18 cellular contexts compared by ENCODE assay signal in the genomic region with DNA sequence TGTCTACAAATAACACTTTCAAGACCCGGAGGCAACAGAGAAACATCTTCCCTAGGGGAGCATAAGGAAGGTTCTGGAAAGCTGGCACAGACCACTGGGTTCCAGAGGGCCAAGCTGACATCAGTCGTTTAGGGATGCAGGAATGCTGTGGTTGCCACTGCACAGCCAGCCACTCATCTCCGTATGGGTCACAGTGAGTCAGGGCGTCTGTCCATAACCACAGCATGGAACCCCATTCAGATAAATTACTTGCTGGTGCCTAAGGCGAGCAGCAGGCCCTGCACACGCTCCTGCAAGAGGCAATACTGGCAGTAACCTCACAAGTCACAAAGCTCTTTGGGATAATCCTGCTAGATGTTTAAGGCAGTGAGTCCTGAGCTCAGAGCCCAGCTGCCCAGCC.
DNase-seq lines count a peak whose midpoint lies in the region; ATAC-seq, FAIRE-seq and TF ChIP-seq lines count a peak whose summit lies in the region.
"Had no signal": no experiment of that assay in that cellular context is flagged by ENCODE, and none has a peak within 500 bp of the region (broad histone marks: within the 10 kb centered on the region; RNA-seq: fewer than 3 reads in every experiment).

No MANE protein-coding gene starts in this region.

- POLR2A ChIA-PET in BJ (lab: Charles Lee), result no interaction called here

- H2AFZ ChIP-seq in keratinocyte (ENCODE audit: control insufficient read depth, low read length), result no peak overlapping the region

- no peaks in the 10 kb centered on the region for H4K20me1 ChIP-seq in keratinocyte (ENCODE audit: control insufficient read depth, extremely low read depth, insufficient read depth, low read length)

- no peak overlapping the region for H3K4me3 Mint-ChIP-seq in CD14-positive monocyte
- H3K4me3 Mint-ChIP-seq: CD8-positive, alpha-beta T cell; naive thymus-derived CD8-positive, alpha-beta T cell had no signal

- H3K4me3 ChIP-seq in BJ (ENCODE audit: low read depth, low read length) (no peak overlapping the region), MG63 (no peak overlapping the region), brain microvascular endothelial cell (ENCODE audit: low read depth, low read length) (no peak overlapping the region), keratinocyte (ENCODE audit: control insufficient read depth in 2 of 3, extremely low read depth in 1 of 3, insufficient read depth in 2 of 3, low read depth in 1 of 3, low read length in 3 of 3) (no peak overlapping the region)
- H3K4me3 ChIP-seq: cardiac muscle cell, skin epidermis had no signal

- CTCF ChIA-PET in BJ (lab: Yijun Ruan, JAX), result interaction anchor here (0.7 to 2.1 kb wide), 3 partner anchors 48 to 100 kb away, joined by 3 to 5 read pairs (median 3); no protein-coding TSS in a partner anchor

- H3K4me1 ChIP-seq in keratinocyte (ENCODE audit: control insufficient read depth, extremely low read depth, insufficient read depth, low read length), result peaks cover 8% of the 10 kb centered on the region

- intact Hi-C loops in CD14-positive monocyte (cut with micrococcal nuclease), result no loop called here

- H3K27me3 ChIP-seq in BJ (ENCODE audit: control insufficient read depth, insufficient read depth, low read length), result no peaks in the 10 kb centered on the region
- H3K27me3 ChIP-seq in MG63, result no peaks in the 10 kb centered on the region
- no peaks in the 10 kb centered on the region for H3K27me3 ChIP-seq in brain microvascular endothelial cell (replicated peaks)
- peaks cover 4% of the 10 kb centered on the region for H3K27me3 ChIP-seq in keratinocyte (ENCODE audit: control insufficient read depth, extremely low read depth, insufficient read depth, low read length)
- H3K27me3 ChIP-seq: cardiac muscle cell had no signal

- dilution Hi-C loops in keratinocyte (cut with MboI; ENCODE audit: extremely low pct_ligation_motif_present, low sequenced_read_pairs), result no loop called here

- no peak overlapping the region for H3K27ac Mint-ChIP-seq in CD14-positive monocyte
- H3K27ac Mint-ChIP-seq: CD8-positive, alpha-beta T cell had no signal

- no peaks in the 10 kb centered on the region for H3K9me1 ChIP-seq in keratinocyte (ENCODE audit: control insufficient read depth, extremely low read depth, insufficient read depth, low read length)

- no peak overlapping the region for H3K9ac ChIP-seq in keratinocyte (ENCODE audit: control insufficient read depth, extremely low read depth, insufficient read depth, low read length)

- H3K79me2 ChIP-seq in keratinocyte (ENCODE audit: control insufficient read depth, insufficient read depth, low read length), result no peaks in the 10 kb centered on the region

- FAIRE-seq in keratinocyte (lab: Jason Lieb, UNC), result peak; percentile 67
- FAIRE-seq: kidney, TTC549 had no signal

- H3K4me2 ChIP-seq in keratinocyte (ENCODE audit: control insufficient read depth, extremely low read depth, insufficient read depth, low read depth, low read length), result no peak overlapping the region

- H3K9me3 ChIP-seq in MG63 (peaks cover 15% of the 10 kb centered on the region), keratinocyte (ENCODE audit: control insufficient read depth, low read depth, low read length) (peaks cover 2% of the 10 kb centered on the region)

- ATAC-seq in HG02970 (IDR thresholded peaks at IDR 0.05; ENCODE audit: low FRiP score, unreplicated experiment), result no peak
- ATAC-seq: CD8-positive, alpha-beta T cell; naive thymus-derived CD8-positive, alpha-beta T cell had no signal

- TF ChIP-seq CTCF in BJ (IDR thresholded peaks at IDR 0.05; ENCODE audit: insufficient read depth, low read depth, low read length), result no peak
- no peak for TF ChIP-seq CTCF in brain microvascular endothelial cell (IDR thresholded peaks at IDR 0.05; ENCODE audit: low read depth, low read length, missing control alignments)
- TF ChIP-seq CTCF in keratinocyte (optimal IDR thresholded peaks at IDR 0.05 in 1 of 3, IDR thresholded peaks at IDR 0.05 in 1 of 3, conservative IDR thresholded peaks at IDR 0.05 in 1 of 3; ENCODE audit: extremely low read depth in 1 of 3, insufficient read depth in 2 of 3, low read length in 3 of 3), result no peak
- TF ChIP-seq CTCF in CD14-positive monocyte (IDR thresholded peaks at IDR 0.05), result no peak

- in situ Hi-C loops in brain microvascular endothelial cell (cut with HindIII; ENCODE audit: low pct_ligation_motif_present, low sequenced_read_pairs), result no loop called here

- peaks cover 2 to 4% (median 2%) of the 10 kb centered on the region in 3 donors for H3K27me3 Mint-ChIP-seq in CD14-positive monocyte (ENCODE audit: low read depth in 3 of 3)
- H3K27me3 Mint-ChIP-seq: naive thymus-derived CD8-positive, alpha-beta T cell had no signal

- no peaks in the 10 kb centered on the region for H3K4me1 Mint-ChIP-seq in CD14-positive monocyte
- H3K4me1 Mint-ChIP-seq: naive thymus-derived CD8-positive, alpha-beta T cell had no signal

- peaks cover 11 to 27% (median 14%) of the 10 kb centered on the region in 7 donors for H3K9me3 Mint-ChIP-seq in CD14-positive monocyte

- peak; percentile 83 for DNase-seq in BJ (ENCODE audit: low read depth)
- DNase-seq in MG63, result peak; percentile 86
- DNase-seq in brain microvascular endothelial cell, result peak; percentile 87
- DNase-seq in keratinocyte (ENCODE audit: low read depth, low spot score), result peak; percentile 61
- DNase-seq in ecto neural progenitor cell (ENCODE audit: low spot score), result no peak
- DNase-seq in CD14-positive monocyte (ENCODE audit: low spot score), result no peak
- no peak for DNase-seq in globus pallidus (ENCODE audit: low spot score)
- DNase-seq: CD8-positive, alpha-beta T cell; GOT3; KBM-7; kidney; naive thymus-derived CD8-positive, alpha-beta T cell; NCI-H2107; OCI-M1 had no signal

- H3K27ac ChIP-seq in brain microvascular endothelial cell (no peak overlapping the region), keratinocyte (ENCODE audit: control insufficient read depth, insufficient read depth, low read length) (no peak overlapping the region)
- H3K27ac ChIP-seq: cardiac muscle cell had no signal

- H3K36me3 Mint-ChIP-seq in CD14-positive monocyte, result no peaks in the 10 kb centered on the region

- H3K36me3 ChIP-seq in BJ (ENCODE audit: control insufficient read depth, insufficient read depth, low read length), result no peaks in the 10 kb centered on the region
- H3K36me3 ChIP-seq in MG63, result no peaks in the 10 kb centered on the region
- no peaks in the 10 kb centered on the region for H3K36me3 ChIP-seq in brain microvascular endothelial cell (replicated peaks)
- H3K36me3 ChIP-seq in keratinocyte (ENCODE audit: control insufficient read depth in 2 of 2, extremely low read depth in 1 of 2, insufficient read depth in 2 of 2, low read length in 2 of 2), result no peaks in the 10 kb centered on the region
- H3K36me3 ChIP-seq: cardiac muscle cell had no signal

Comparison
In these comparisons a context has a peak if more than half of its experiments do, and no peak if none do; other contexts are left out.
1. DNase-seq: peak in BJ (single experiment), MG63 (single experiment), brain microvascular endothelial cell (single experiment) and keratinocyte (single experiment); none in ecto neural progenitor cell (single experiment), CD14-positive monocyte (single experiment) and globus pallidus (single experiment).